22 cellular contexts compared by ENCODE assay signal in the genomic region with DNA sequence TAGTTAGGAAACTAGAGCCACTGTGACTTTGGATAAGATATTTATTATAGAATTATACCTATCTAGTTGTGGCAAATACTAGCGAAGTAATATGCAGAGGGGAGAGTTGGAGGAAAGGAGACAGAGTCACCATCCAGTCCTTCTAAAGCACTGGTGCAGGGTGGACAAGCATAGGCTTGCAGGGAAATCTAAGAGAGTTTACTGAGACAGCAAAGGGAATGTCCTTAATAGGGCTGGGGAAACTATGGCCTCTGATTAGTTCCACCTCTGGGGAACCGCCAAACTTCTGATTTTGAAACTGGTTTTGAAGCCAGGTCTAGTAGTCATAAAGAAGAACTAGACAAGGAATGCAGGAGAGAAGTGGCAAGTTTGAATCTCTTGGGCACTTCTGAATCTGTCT.
DNase-seq lines count a peak whose midpoint lies in the region; ATAC-seq, FAIRE-seq and TF ChIP-seq lines count a peak whose summit lies in the region.
"Had no signal": no experiment of that assay in that cellular context is flagged by ENCODE, and none has a peak within 500 bp of the region (broad histone marks: within the 10 kb centered on the region; RNA-seq: fewer than 3 reads in every experiment).

No MANE protein-coding gene starts in this region.

- peak; percentile 94 for FAIRE-seq in keratinocyte (lab: Jason Lieb, UNC)
- FAIRE-seq: A204.1, GM12878, GM19239 had no signal

- H3K4me3 Mint-ChIP-seq in H9: no peak overlapping the region
- H3K4me3 Mint-ChIP-seq: B cell; CD4-positive, CD25-positive, alpha-beta regulatory T cell; CD8-positive, alpha-beta T cell; GM23338 had no signal

- no peak overlapping the region for H4K5ac ChIP-seq in H9 (ENCODE audit: insufficient read length, low read depth, low read length)

- H3K27me3 ChIP-seq in mammary epithelial cell (ENCODE audit: insufficient read depth, low read length) (no peaks in the 10 kb centered on the region), breast epithelium (no peaks in the 10 kb centered on the region), keratinocyte (ENCODE audit: control insufficient read depth, extremely low read depth, insufficient read depth, low read length) (no peaks in the 10 kb centered on the region), H9 (ENCODE audit: insufficient read depth, low read length) (no peaks in the 10 kb centered on the region), HAP-1 (ENCODE audit: low read depth) (no peaks in the 10 kb centered on the region)
- H3K27me3 ChIP-seq: BLaER1 had no signal

- H3K23me2 ChIP-seq in H9 (ENCODE audit: insufficient read length, low read depth, low read length, poor library complexity, severe bottlenecking): no peaks in the 10 kb centered on the region

- no peak overlapping the region for H3T11ph ChIP-seq in H9 (ENCODE audit: low read length)

- no peak overlapping the region for H2BK120ac ChIP-seq in H9 (ENCODE audit: low read depth, low read length, poor library complexity, severe bottlenecking)

- H3K9me1 ChIP-seq in keratinocyte (ENCODE audit: control insufficient read depth, extremely low read depth, insufficient read depth, low read length): no peaks in the 10 kb centered on the region

- no TSS peak for BruUV-seq in mammary epithelial cell (replicated peaks; lab: Mats Ljungman, UMichigan)

- no peak for TF ChIP-seq POLR2A in breast epithelium (IDR thresholded peaks at IDR 0.05)

- H3K27ac ChIP-seq in mammary epithelial cell (ENCODE audit: insufficient read depth, low read depth, low read length) (no peak overlapping the region), breast epithelium (no peak overlapping the region), keratinocyte (ENCODE audit: control insufficient read depth, insufficient read depth, low read length) (no peak overlapping the region), H9 (ENCODE audit: insufficient read length, low read depth, low read length) (no peak overlapping the region)
- H3K27ac ChIP-seq: 22Rv1, BLaER1, C4-2B had no signal

- no peaks in the 10 kb centered on the region for H3K9me3 ChIP-seq in mammary epithelial cell (replicated peaks; ENCODE audit: insufficient read depth, low read length)
- no peaks in the 10 kb centered on the region for H3K9me3 ChIP-seq in breast epithelium
- H3K9me3 ChIP-seq in keratinocyte (ENCODE audit: control insufficient read depth, low read depth, low read length): no peaks in the 10 kb centered on the region
- H3K9me3 ChIP-seq in H9 (ENCODE audit: control insufficient read depth, low read depth, low read length): no peaks in the 10 kb centered on the region
- H3K9me3 ChIP-seq in HAP-1: no peaks in the 10 kb centered on the region
- H3K9me3 ChIP-seq: Caco-2 had no signal

- CTCF ChIA-PET in mammary epithelial cell (lab: Charles Lee; ENCODE audit: low non-redundant PET): no interaction called here

- no peaks in the 10 kb centered on the region for H3K79me1 ChIP-seq in H9 (ENCODE audit: insufficient read depth, low read depth, low read length, poor library complexity, severe bottlenecking)

- no peaks in the 10 kb centered on the region for H3K27me3 Mint-ChIP-seq in H9 (ENCODE audit: low read depth)
- H3K27me3 Mint-ChIP-seq: B cell had no signal

- no peak overlapping the region for H3K56ac ChIP-seq in H9 (ENCODE audit: insufficient read length, low read depth, low read length)

- H3K4me3 ChIP-seq in mammary epithelial cell (replicated peaks in 1 of 3; ENCODE audit: insufficient read depth in 1 of 3, low read depth in 2 of 3, low read length in 3 of 3) (no peak overlapping the region), breast epithelium (no peak overlapping the region), keratinocyte (ENCODE audit: control insufficient read depth in 2 of 3, extremely low read depth in 1 of 3, insufficient read depth in 2 of 3, low read depth in 1 of 3, low read length in 3 of 3) (peak overlapping the region in 1 of 3 experiments; percentile 15), HAP-1 (no peak overlapping the region)
- H3K4me3 ChIP-seq: BLaER1, GM12878, GM23338 had no signal

- no peak overlapping the region for H3K23ac ChIP-seq in H9 (ENCODE audit: insufficient read length, low read depth, low read length)

- H2AFZ ChIP-seq in mammary epithelial cell (ENCODE audit: low read depth, low read length) (peak overlapping the region; percentile 37), keratinocyte (ENCODE audit: control insufficient read depth, low read length) (peak overlapping the region; percentile 63), H9 (ENCODE audit: low read length) (no peak overlapping the region)
- H2AFZ ChIP-seq: GM23338 had no signal

- H2AK5ac ChIP-seq in H9 (ENCODE audit: insufficient read length, low read length): no peak overlapping the region

- in situ Hi-C loops in mammary epithelial cell (cut with MboI; ENCODE audit: low sequenced_read_pairs in 2 of 2): no loop called here
- in situ Hi-C loops in HAP-1 (cut with MboI; ENCODE audit: low sequenced_read_pairs): no loop called here

- H3K36me3 ChIP-seq in mammary epithelial cell (ENCODE audit: insufficient read depth, low read length): no peaks in the 10 kb centered on the region
- no peaks in the 10 kb centered on the region for H3K36me3 ChIP-seq in breast epithelium
- no peaks in the 10 kb centered on the region for H3K36me3 ChIP-seq in keratinocyte (ENCODE audit: control insufficient read depth in 2 of 2, extremely low read depth in 1 of 2, insufficient read depth in 2 of 2, low read length in 2 of 2)
- H3K36me3 ChIP-seq in HAP-1 (replicated peaks): no peaks in the 10 kb centered on the region
- H3K36me3 ChIP-seq: BLaER1 had no signal

- H3K79me2 ChIP-seq in mammary epithelial cell (ENCODE audit: insufficient read depth, low read length) (no peaks in the 10 kb centered on the region), keratinocyte (ENCODE audit: control insufficient read depth, insufficient read depth, low read length) (no peaks in the 10 kb centered on the region), H9 (ENCODE audit: insufficient read depth, low read length) (no peaks in the 10 kb centered on the region)

- H3K4me1 ChIP-seq in mammary epithelial cell (ENCODE audit: insufficient read depth, low read length) (peaks cover 8% of the 10 kb centered on the region), breast epithelium (no peaks in the 10 kb centered on the region), keratinocyte (ENCODE audit: control insufficient read depth, extremely low read depth, insufficient read depth, low read length) (peaks cover 17% of the 10 kb centered on the region), H9 (ENCODE audit: insufficient read depth, low read length) (no peaks in the 10 kb centered on the region), HAP-1 (no peaks in the 10 kb centered on the region)
- H3K4me1 ChIP-seq: Caco-2 had no signal

- H3K9me3 Mint-ChIP-seq in H9: no peaks in the 10 kb centered on the region
- H3K9me3 Mint-ChIP-seq: CD4-positive, CD25-positive, alpha-beta regulatory T cell; CD8-positive, alpha-beta T cell; GM23338 had no signal

- no peaks in the 10 kb centered on the region for H3K36me3 Mint-ChIP-seq in H9 (ENCODE audit: insufficient read depth in 1 of 3, low read depth in 3 of 3)
- H3K36me3 Mint-ChIP-seq: CD4-positive, CD25-positive, alpha-beta regulatory T cell; CD8-positive, alpha-beta T cell had no signal

- H3K9ac ChIP-seq in mammary epithelial cell (ENCODE audit: insufficient read depth, low read length) (no peak overlapping the region), keratinocyte (ENCODE audit: control insufficient read depth, extremely low read depth, insufficient read depth, low read length) (no peak overlapping the region), H9 (ENCODE audit: extremely low read depth, insufficient read length, low read length) (no peak overlapping the region)
- H3K9ac ChIP-seq: BLaER1 had no signal

- dilution Hi-C loops in mammary epithelial cell (cut with HindIII; ENCODE audit: low sequenced_read_pairs) (no loop called here), keratinocyte (cut with MboI; ENCODE audit: extremely low pct_ligation_motif_present, low sequenced_read_pairs) (no loop called here)

- no peak overlapping the region for H2BK20ac ChIP-seq in H9 (ENCODE audit: low read depth, low read length, poor library complexity, severe bottlenecking)

- H3K4me1 Mint-ChIP-seq in H9: no peaks in the 10 kb centered on the region
- H3K4me1 Mint-ChIP-seq: B cell; CD4-positive, CD25-positive, alpha-beta regulatory T cell; GM23338 had no signal

- no peak overlapping the region for H2BK15ac ChIP-seq in H9 (ENCODE audit: low read depth, low read length)

- 66% methylated on average over 2 of the region's 2 CpGs for WGBS in mammary epithelial cell (ENCODE audit: low coverage, missing lambda C conversion rate)
- no CpG with 5 or more reads among the region's 2 CpGs for WGBS in H9 (ENCODE audit: extremely low coverage, insufficient read length, low lambda C conversion rate)

- no peak overlapping the region for H3K18ac ChIP-seq in H9 (ENCODE audit: insufficient read length, low read depth, low read length)

- H3K4me2 ChIP-seq in mammary epithelial cell (ENCODE audit: insufficient read depth, low read depth, low read length) (peak overlapping the region; percentile 27), keratinocyte (ENCODE audit: control insufficient read depth, extremely low read depth, insufficient read depth, low read depth, low read length) (peak overlapping the region; percentile 64), H9 (ENCODE audit: insufficient read depth, insufficient read length, low read length) (no peak overlapping the region)
- H3K4me2 ChIP-seq: GM23338 had no signal

- intact Hi-C loops in mammary epithelial cell (cut with micrococcal nuclease): no loop called here
- intact Hi-C loops in breast epithelium (cut with DNase I; ENCODE audit: low total_unique reads): no loop called here

- no peaks in the 10 kb centered on the region for H4K20me1 ChIP-seq in mammary epithelial cell (ENCODE audit: insufficient read depth, low read length)
- H4K20me1 ChIP-seq in keratinocyte (ENCODE audit: control insufficient read depth, extremely low read depth, insufficient read depth, low read length): no peaks in the 10 kb centered on the region
- no peaks in the 10 kb centered on the region for H4K20me1 ChIP-seq in H9 (ENCODE audit: control insufficient read depth, insufficient read depth, insufficient read length)
- H4K20me1 ChIP-seq: BLaER1 had no signal

- no peak overlapping the region for H2BK5ac ChIP-seq in H9 (ENCODE audit: insufficient read length, low read length)

- no peak overlapping the region for H3K14ac ChIP-seq in H9 (ENCODE audit: insufficient read depth, low read length)

- H2BK12ac ChIP-seq in H9 (ENCODE audit: insufficient read length, low read depth, low read length): no peak overlapping the region

- peak; percentile 23 for ATAC-seq in esophagus mucosa
- ATAC-seq: CD8-positive, alpha-beta T cell; GM12878; GM23338 had no signal

- DNase-seq in mammary epithelial cell: peak; percentile 56
- DNase-seq in breast epithelium (ENCODE audit: low spot score in 2 of 2): no peak
- no peak for DNase-seq in keratinocyte (ENCODE audit: low read depth, low spot score)
- DNase-seq in H9: no peak
- DNase-seq in HAP-1 (ENCODE audit: low spot score in 2 of 2): no peak
- DNase-seq: Caco-2; CD4-positive, CD25-positive, alpha-beta regulatory T cell; CD8-positive, alpha-beta T cell; DMS153; DMS79; EL; GDM1; HCEC 1CT had no signal

- H4K8ac ChIP-seq in H9 (replicated peaks; ENCODE audit: insufficient read length, low read depth, low read length): no peak overlapping the region

- H3K27ac Mint-ChIP-seq in H9: no peak overlapping the region
- H3K27ac Mint-ChIP-seq: B cell; CD4-positive, CD25-positive, alpha-beta regulatory T cell; CD8-positive, alpha-beta T cell; GM23338 had no signal

- no peak overlapping the region for H3K4ac ChIP-seq in H9 (ENCODE audit: low read depth, low read length)

- no peak overlapping the region for H4K91ac ChIP-seq in H9 (ENCODE audit: insufficient read length, low read depth, low read length)

- TF ChIP-seq CTCF in mammary epithelial cell (conservative IDR thresholded peaks at IDR 0.05 in 1 of 2, IDR thresholded peaks at IDR 0.05 in 1 of 2; ENCODE audit: extremely low read depth in 1 of 2, insufficient read depth in 1 of 2, low read depth in 1 of 2, low read length in 2 of 2) (no peak), breast epithelium (IDR thresholded peaks at IDR 0.05) (no peak), keratinocyte (optimal IDR thresholded peaks at IDR 0.05 in 1 of 3, IDR thresholded peaks at IDR 0.05 in 1 of 3, conservative IDR thresholded peaks at IDR 0.05 in 1 of 3; ENCODE audit: extremely low read depth in 1 of 3, insufficient read depth in 2 of 3, low read length in 3 of 3) (no peak), H9 (conservative IDR thresholded peaks at IDR 0.05) (no peak)
